17 cellular contexts compared by ENCODE assay signal in genomic region chr17:58556833-58557250, GRCh38. TPM values are rescaled to one million over a fixed set of nuclear protein-coding genes. Genes with fewer than 3 reads are reported as not detected.
DNase-seq lines count a peak whose midpoint lies in the region; ATAC-seq and TF ChIP-seq lines count a peak whose summit lies in the region.
"Had no signal": no experiment of that assay in that cellular context is flagged by ENCODE, and none has a peak within 500 bp of the region (broad histone marks: within the 10 kb centered on the region; RNA-seq: fewer than 3 reads in every experiment).

No MANE protein-coding gene starts in this region.

- no peak for TF ChIP-seq CTCF in mucosa of descending colon (IDR thresholded peaks at IDR 0.05)

- ATAC-seq in naive B cell (ENCODE audit: low read depth in 2 of 2) (peak; percentile 51 to 67), mucosa of descending colon (no peak)

- intact Hi-C loops in mucosa of descending colon (cut with DNase I, micrococcal nuclease): no loop called here
- intact Hi-C loops in activated CD4-positive, alpha-beta memory T cell treated with anti-CD3 and anti-CD28 coated beads for 36 hours (cut with micrococcal nuclease): no loop called here

- H3K9me3 Mint-ChIP-seq in naive B cell: no peaks in the 10 kb centered on the region
- no peaks in the 10 kb centered on the region for H3K9me3 Mint-ChIP-seq in activated CD4-positive, alpha-beta memory T cell treated with anti-CD3 and anti-CD28 coated beads for 36 hours
- H3K9me3 Mint-ChIP-seq: nephron had no signal

- CTCF ChIA-PET in activated CD4-positive, alpha-beta memory T cell treated with anti-CD3 and anti-CD28 coated beads for 36 hours (lab: Charles Lee): interaction anchor here (1.1 kb wide), 1 partner anchor 21 kb away, joined by 5 read pairs; no protein-coding TSS in a partner anchor

- POLR2A ChIA-PET in activated CD4-positive, alpha-beta memory T cell treated with anti-CD3 and anti-CD28 coated beads for 36 hours (lab: Charles Lee): no interaction called here

- H3K4me1 Mint-ChIP-seq in naive B cell: peaks cover 14 to 34% (median 17%) of the 10 kb centered on the region in 3 donors
- peaks cover 5% of the 10 kb centered on the region for H3K4me1 Mint-ChIP-seq in activated CD4-positive, alpha-beta memory T cell treated with anti-CD3 and anti-CD28 coated beads for 36 hours (ENCODE audit: low read depth)

- peak; percentile 40 for DNase-seq in GF-D8 (lab: John Stamatoyannopoulos, UW)
- DNase-seq in MV-4-11 (lab: John Stamatoyannopoulos, UW): peak; percentile 90
- peak; percentile 19 for DNase-seq in naive B cell
- no peak for DNase-seq in amniotic stem cell (lab: John Stamatoyannopoulos, UW)
- DNase-seq in mucosa of descending colon: no peak
- DNase-seq in activated naive CD4-positive, alpha-beta T cell treated with Interleukin-2 at 50 U/mL for 16 hours: no peak
- no peak for DNase-seq in activated CD4-positive, alpha-beta memory T cell treated with anti-CD3 and anti-CD28 coated beads for 36 hours
- DNase-seq: DMS79; effector memory CD4-positive, alpha-beta T cell; GOT3; NCI-H1436; NCI-H526; right lobe of liver; stimulated activated CD4-positive, alpha-beta T cell treated with anti-CD3 and anti-CD28 coated beads, Interleukin-4, amount 100 ng/mL, for 24 hours; stimulated activated naive CD4-positive, alpha-beta T cell had no signal

- no peaks in the 10 kb centered on the region for H3K36me3 ChIP-seq in mucosa of descending colon (ENCODE audit: low read depth)
- H3K36me3 ChIP-seq: right lobe of liver had no signal

- no peak overlapping the region for H3K4me3 ChIP-seq in mucosa of descending colon
- H3K4me3 ChIP-seq: right lobe of liver had no signal

- peak overlapping the region; percentile 49 for H3K27ac ChIP-seq in angular gyrus (ENCODE audit: low read depth, low read length)
- H3K27ac ChIP-seq: right lobe of liver had no signal

- H3K9me3 ChIP-seq in mucosa of descending colon: no peaks in the 10 kb centered on the region
- H3K9me3 ChIP-seq: right lobe of liver had no signal

- H3K4me1 ChIP-seq in mucosa of descending colon (ENCODE audit: low read depth): no peaks in the 10 kb centered on the region

- H3K36me3 Mint-ChIP-seq in naive B cell: no peaks in the 10 kb centered on the region
- no peaks in the 10 kb centered on the region for H3K36me3 Mint-ChIP-seq in activated CD4-positive, alpha-beta memory T cell treated with anti-CD3 and anti-CD28 coated beads for 36 hours

- peak overlapping the region; percentile 0 to 82 (median 52) for H3K4me3 Mint-ChIP-seq in naive B cell
- H3K4me3 Mint-ChIP-seq in activated CD4-positive, alpha-beta memory T cell treated with anti-CD3 and anti-CD28 coated beads for 36 hours: no peak overlapping the region
- H3K4me3 Mint-ChIP-seq: nephron had no signal

- H3K27me3 Mint-ChIP-seq in naive B cell: no peaks in the 10 kb centered on the region
- H3K27me3 Mint-ChIP-seq in activated CD4-positive, alpha-beta memory T cell treated with anti-CD3 and anti-CD28 coated beads for 36 hours: no peaks in the 10 kb centered on the region

- H3K27ac Mint-ChIP-seq in naive B cell: peak overlapping the region in 2 of 6 donors; percentile 49 to 81
- H3K27ac Mint-ChIP-seq in activated CD4-positive, alpha-beta memory T cell treated with anti-CD3 and anti-CD28 coated beads for 36 hours: no peak overlapping the region

RNA-seq across cellular contexts. Expression of gene MTMR4, which starts 42.4 kb away (rescaled TPM):
- 10 to 100 TPM; 12.9 to 35.7 (median 30.4) TPM for polyA plus RNA-seq in naive B cell (ENCODE audit: low read depth in 6 of 6)
- total RNA-seq in mucosa of descending colon: 10 to 100 TPM; 38.9 to 61.9 (median 47.3) TPM
- total RNA-seq in activated CD4-positive, alpha-beta memory T cell treated with anti-CD3 and anti-CD28 coated beads for 36 hours: 10 to 100 TPM; 61.6 to 66.5 TPM

Comparison
In these comparisons a context has a peak if more than half of its experiments do, and no peak if none do; other contexts are left out.
1. DNase-seq: peak in GF-D8 (single experiment), MV-4-11 (single experiment) and naive B cell (single experiment); none in amniotic stem cell (single experiment), mucosa of descending colon (0 of 3), activated naive CD4-positive, alpha-beta T cell treated with Interleukin-2 at 50 U/mL for 16 hours (single experiment) and activated CD4-positive, alpha-beta memory T cell treated with anti-CD3 and anti-CD28 coated beads for 36 hours (single experiment).